13 cellular contexts compared by ENCODE assay signal in genomic region chr6:96499781-96500180, GRCh38. TPM values are rescaled to one million over a fixed set of nuclear protein-coding genes. Genes with fewer than 3 reads are reported as not detected.
DNase-seq lines count a peak whose midpoint lies in the region; ATAC-seq and TF ChIP-seq lines count a peak whose summit lies in the region.
"Had no signal": no experiment of that assay in that cellular context is flagged by ENCODE, and none has a peak within 500 bp of the region (broad histone marks: within the 10 kb centered on the region; RNA-seq: fewer than 3 reads in every experiment).

No MANE protein-coding gene starts in this region.

- H3K36me3 Mint-ChIP-seq in activated naive CD4-positive, alpha-beta T cell treated with anti-CD3 and anti-CD28 coated beads for 36 hours (ENCODE audit: low read depth): peaks cover 29% of the 10 kb centered on the region
- peaks cover 3% of the 10 kb centered on the region for H3K36me3 Mint-ChIP-seq in T-helper 2 cell treated with Interferon-gamma antibody and Interleukin-4, amounts not matched to agents 5 μg/mL and 100 μg/mL, for 36 hours (ENCODE audit: low read depth)
- H3K36me3 Mint-ChIP-seq in chondrocyte (ENCODE audit: low read depth): peaks cover 4% of the 10 kb centered on the region

- TF ChIP-seq CTCF in chondrocyte (IDR thresholded peaks at IDR 0.05): no peak

- no peak for ATAC-seq in HG03095 (IDR thresholded peaks at IDR 0.05; ENCODE audit: unreplicated experiment)
- ATAC-seq: left lobe of liver had no signal

- H3K27ac Mint-ChIP-seq in activated naive CD4-positive, alpha-beta T cell treated with anti-CD3 and anti-CD28 coated beads for 36 hours: no peak overlapping the region
- no peak overlapping the region for H3K27ac Mint-ChIP-seq in T-helper 2 cell treated with Interferon-gamma antibody and Interleukin-4, amounts not matched to agents 5 μg/mL and 100 μg/mL, for 36 hours
- H3K27ac Mint-ChIP-seq in chondrocyte (ENCODE audit: unreplicated experiment): no peak overlapping the region
- H3K27ac Mint-ChIP-seq: neural progenitor cell had no signal

- H3K27me3 Mint-ChIP-seq in activated naive CD4-positive, alpha-beta T cell treated with anti-CD3 and anti-CD28 coated beads for 36 hours (ENCODE audit: low read depth): no peaks in the 10 kb centered on the region
- H3K27me3 Mint-ChIP-seq in T-helper 2 cell treated with Interferon-gamma antibody and Interleukin-4, amounts not matched to agents 5 μg/mL and 100 μg/mL, for 36 hours (ENCODE audit: low read depth): peaks cover 2% of the 10 kb centered on the region
- no peaks in the 10 kb centered on the region for H3K27me3 Mint-ChIP-seq in chondrocyte (ENCODE audit: low read depth)

- H3K9me3 Mint-ChIP-seq in activated naive CD4-positive, alpha-beta T cell treated with anti-CD3 and anti-CD28 coated beads for 36 hours: peaks cover 43% of the 10 kb centered on the region
- H3K9me3 Mint-ChIP-seq in T-helper 2 cell treated with Interferon-gamma antibody and Interleukin-4, amounts not matched to agents 5 μg/mL and 100 μg/mL, for 36 hours: peaks cover 30% of the 10 kb centered on the region
- H3K9me3 Mint-ChIP-seq in chondrocyte (ENCODE audit: low read depth): peaks cover 45% of the 10 kb centered on the region

- H3K27ac ChIP-seq in caudate nucleus (ENCODE audit: low read depth, low read length): no peak overlapping the region
- H3K27ac ChIP-seq: neural progenitor cell, vagina had no signal

- intact Hi-C loops in activated naive CD4-positive, alpha-beta T cell treated with anti-CD3 and anti-CD28 coated beads for 36 hours (cut with micrococcal nuclease): no loop called here

- peaks cover 9% of the 10 kb centered on the region for H3K4me1 Mint-ChIP-seq in activated naive CD4-positive, alpha-beta T cell treated with anti-CD3 and anti-CD28 coated beads for 36 hours (ENCODE audit: low read depth)
- H3K4me1 Mint-ChIP-seq in T-helper 2 cell treated with Interferon-gamma antibody and Interleukin-4, amounts not matched to agents 5 μg/mL and 100 μg/mL, for 36 hours (ENCODE audit: low read depth): peaks cover 14% of the 10 kb centered on the region
- H3K4me1 Mint-ChIP-seq in chondrocyte (ENCODE audit: low read depth): no peaks in the 10 kb centered on the region
- H3K4me1 Mint-ChIP-seq: neural progenitor cell had no signal

- H3K4me3 Mint-ChIP-seq in activated naive CD4-positive, alpha-beta T cell treated with anti-CD3 and anti-CD28 coated beads for 36 hours: no peak overlapping the region
- peak overlapping the region; percentile 7 for H3K4me3 Mint-ChIP-seq in T-helper 2 cell treated with Interferon-gamma antibody and Interleukin-4, amounts not matched to agents 5 μg/mL and 100 μg/mL, for 36 hours
- H3K4me3 Mint-ChIP-seq in chondrocyte (ENCODE audit: unreplicated experiment): no peak overlapping the region
- H3K4me3 Mint-ChIP-seq: neural progenitor cell had no signal

- peak; percentile 43 for DNase-seq in activated naive CD4-positive, alpha-beta T cell treated with Interleukin-2 at 50 U/mL for 16 hours
- DNase-seq in activated naive CD4-positive, alpha-beta T cell treated with anti-CD3 and anti-CD28 coated beads for 36 hours: no peak
- no peak for DNase-seq in T-helper 2 cell treated with Interferon-gamma antibody and Interleukin-4, amounts not matched to agents 5 μg/mL and 100 μg/mL, for 36 hours (ENCODE audit: low spot score)
- DNase-seq in activated T-helper 9 cell treated with anti-CD3 and anti-CD28 coated beads, Interleukin-2, amount 50 U/mL, for 16 hours (ENCODE audit: low read depth): peak; percentile 13
- DNase-seq in stimulated activated CD8-positive, alpha-beta memory T cell treated with anti-CD3 and anti-CD28 coated beads, Interleukin-4, amount 100 ng/mL, for 1 hour (ENCODE audit: low read depth in 2 of 2, low spot score in 1 of 2): peak; percentile 20 to 23
- DNase-seq in chondrocyte (ENCODE audit: low spot score): no peak
- no peak for DNase-seq in caudate nucleus (lab: John Stamatoyannopoulos, UW)
- DNase-seq: amygdala, NCI-H2171 treated with DMSO at 0.1 percent for 48 hours had no signal

- CTCF ChIA-PET in activated naive CD4-positive, alpha-beta T cell treated with anti-CD3 and anti-CD28 coated beads for 36 hours (lab: Charles Lee): no interaction called here

RNA-seq across cellular contexts. Expression of gene UFL1, which starts 21.8 kb away (rescaled TPM):
- total RNA-seq in activated naive CD4-positive, alpha-beta T cell treated with anti-CD3 and anti-CD28 coated beads for 36 hours: 10 to 100 TPM; 28.3 to 28.7 TPM
- 24.5 to 28.2 TPM (median 25.3 TPM) in 3 replicates for total RNA-seq in chondrocyte

Comparison
In these comparisons a context has a peak if more than half of its experiments do, and no peak if none do; other contexts are left out.
1. DNase-seq: peak in activated naive CD4-positive, alpha-beta T cell treated with Interleukin-2 at 50 U/mL for 16 hours (single experiment), activated T-helper 9 cell treated with anti-CD3 and anti-CD28 coated beads, Interleukin-2, amount 50 U/mL, for 16 hours (single experiment) and stimulated activated CD8-positive, alpha-beta memory T cell treated with anti-CD3 and anti-CD28 coated beads, Interleukin-4, amount 100 ng/mL, for 1 hour (2 of 2); none in activated naive CD4-positive, alpha-beta T cell treated with anti-CD3 and anti-CD28 coated beads for 36 hours (single experiment), T-helper 2 cell treated with Interferon-gamma antibody and Interleukin-4, amounts not matched to agents 5 μg/mL and 100 μg/mL, for 36 hours (single experiment), chondrocyte (single experiment) and caudate nucleus (0 of 61).